9 cellular contexts compared by ENCODE assay signal in the genomic region with DNA sequence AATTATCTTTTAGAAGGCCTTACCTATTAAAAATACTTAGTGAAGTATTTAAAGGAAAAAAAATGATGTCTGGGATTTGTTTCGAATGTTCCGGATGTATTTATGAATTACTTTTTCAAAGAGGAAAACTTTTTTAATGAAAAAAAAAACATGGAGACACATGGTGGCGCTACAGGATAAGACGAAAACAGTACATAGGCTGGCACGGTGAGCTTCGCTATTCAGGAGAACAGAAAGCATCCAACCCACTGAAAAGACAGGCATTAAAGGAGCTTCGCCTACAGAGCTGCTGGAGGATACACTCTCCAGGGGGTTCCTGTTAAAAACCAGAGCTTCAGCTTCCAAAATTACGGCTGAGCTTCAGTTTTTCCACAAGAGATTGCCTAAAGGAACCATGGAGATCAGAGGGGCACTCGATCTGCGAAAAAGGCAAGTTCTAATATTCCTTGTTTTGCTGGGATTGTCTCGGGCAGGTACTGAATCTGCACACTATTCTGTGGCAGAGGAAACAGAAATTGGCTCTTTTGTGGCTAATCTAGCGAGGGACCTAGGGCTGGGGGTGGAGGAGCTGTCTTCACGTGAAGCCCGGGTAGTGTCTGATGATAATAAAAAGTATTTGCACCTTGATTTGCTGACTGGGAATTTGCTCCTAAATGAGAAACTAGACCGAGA.
DNase-seq lines count a peak whose midpoint lies in the region; ATAC-seq and TF ChIP-seq lines count a peak whose summit lies in the region.
"Had no signal": no experiment of that assay in that cellular context is flagged by ENCODE, and none has a peak within 500 bp of the region (broad histone marks: within the 10 kb centered on the region; RNA-seq: fewer than 3 reads in every experiment).

A gene (plus strand): TSS at position 232 of the 672 bp plus-strand sequence. CDS start 163 bp downstream, at position 395.

- peaks cover 3% of the 10 kb centered on the region for H3K27me3 Mint-ChIP-seq in nephron progenitor cell (ENCODE audit: low read depth, poor library complexity)

- H3K4me3 ChIP-seq in coronary artery: peak within 1 kb of the TSS; percentile 49

- H3K4me1 Mint-ChIP-seq in nephron progenitor cell: peaks cover 4% of the 10 kb centered on the region

- H3K4me3 Mint-ChIP-seq in nephron progenitor cell: peak within 1 kb of the TSS; percentile 75

- H3K36me3 Mint-ChIP-seq in nephron progenitor cell (ENCODE audit: low read depth): peaks cover 63% of the 10 kb centered on the region

- H3K9me3 Mint-ChIP-seq in nephron progenitor cell: peaks cover 73% of the 10 kb centered on the region

- peak; percentile 48 for DNase-seq in 8988T
- peak; percentile 66 for DNase-seq in ELR (ENCODE audit: low read depth)
- peak; percentile 60 for DNase-seq in NCI-H2227 treated with DMSO at 0.1 percent for 48 hours (lab: John Stamatoyannopoulos, UW)
- no peak for DNase-seq in coronary artery (ENCODE audit: low spot score)
- no peak for DNase-seq in nephron progenitor cell
- DNase-seq in stimulated activated CD4-positive, alpha-beta T cell treated with anti-CD3 and anti-CD28 coated beads, Interleukin-1b, Interleukin-23, amount 100 ng/mL, for 48 hours: no peak
- no peak for DNase-seq in epidermal melanocyte (ENCODE audit: insufficient read length, low spot score)

- TF ChIP-seq CTCF in coronary artery (IDR thresholded peaks at IDR 0.05): no peak
- peak; percentile 36 for TF ChIP-seq CTCF in nephron progenitor cell (IDR thresholded peaks at IDR 0.05)

- no peak within 1 kb of the TSS for H3K27ac Mint-ChIP-seq in nephron progenitor cell

- ATAC-seq in GM21390 (IDR thresholded peaks at IDR 0.05; ENCODE audit: unreplicated experiment): no peak

- no peak within 1 kb of the TSS for H3K27ac ChIP-seq in coronary artery
- H3K27ac ChIP-seq: epithelial cell of prostate had no signal

Comparison
In these comparisons a context has a peak if more than half of its experiments do, and no peak if none do; other contexts are left out.
1. DNase-seq: peak in 8988T (single experiment), ELR (single experiment) and NCI-H2227 treated with DMSO at 0.1 percent for 48 hours (single experiment); none in coronary artery (single experiment), nephron progenitor cell (single experiment), stimulated activated CD4-positive, alpha-beta T cell treated with anti-CD3 and anti-CD28 coated beads, Interleukin-1b, Interleukin-23, amount 100 ng/mL, for 48 hours (single experiment) and epidermal melanocyte (single experiment).